ENCODE assay signal across 1 cellular context in the genomic region with DNA sequence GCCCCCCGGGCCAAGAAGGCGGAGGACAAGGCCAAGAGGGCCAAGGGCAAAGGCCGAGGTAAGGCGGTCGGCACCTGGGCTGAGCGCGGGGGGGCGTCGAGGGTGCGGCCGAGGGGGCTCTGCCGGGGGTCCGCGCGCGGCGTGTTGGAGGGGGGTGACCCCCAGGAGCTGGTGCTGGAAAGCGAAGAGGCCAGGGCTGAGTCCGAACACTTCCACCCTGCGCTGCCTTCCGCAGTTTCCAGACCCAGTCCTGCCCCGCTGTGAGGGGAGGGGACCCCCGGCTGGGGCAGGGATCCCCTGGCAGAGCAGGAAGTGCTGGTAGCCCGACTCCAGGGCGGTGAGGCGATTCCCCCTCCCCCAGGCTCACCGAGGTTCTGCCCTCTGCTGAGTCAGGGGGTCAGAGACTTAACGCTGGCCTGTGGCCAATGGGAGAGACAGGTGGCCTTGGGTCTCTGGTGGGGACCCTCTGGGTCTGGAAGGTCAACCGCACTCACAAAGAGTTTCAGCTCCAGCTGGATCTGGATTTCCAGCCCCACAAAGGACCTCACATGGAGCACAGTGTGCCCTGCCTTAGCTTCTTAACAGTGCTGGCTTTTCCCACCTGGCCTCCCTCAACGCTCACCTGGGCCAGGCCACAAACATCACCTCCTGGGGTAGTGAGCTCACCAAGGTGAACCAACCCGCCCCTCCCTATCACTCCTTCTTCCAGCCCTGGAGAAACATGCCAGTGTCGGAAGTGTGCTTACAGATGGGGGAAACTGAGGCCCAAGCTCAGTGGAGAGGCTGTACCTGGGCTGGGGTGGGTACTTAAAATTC.
TF ChIP-seq lines count a peak whose summit lies in the region.

No MANE protein-coding gene starts in this region.

TF ChIP-seq in HepG2, 621 proteins besides CTCF, POLR2A, EP300 and RAD21 (continued from another document and continues in another):
- TF ChIP-seq, protein P1, sequence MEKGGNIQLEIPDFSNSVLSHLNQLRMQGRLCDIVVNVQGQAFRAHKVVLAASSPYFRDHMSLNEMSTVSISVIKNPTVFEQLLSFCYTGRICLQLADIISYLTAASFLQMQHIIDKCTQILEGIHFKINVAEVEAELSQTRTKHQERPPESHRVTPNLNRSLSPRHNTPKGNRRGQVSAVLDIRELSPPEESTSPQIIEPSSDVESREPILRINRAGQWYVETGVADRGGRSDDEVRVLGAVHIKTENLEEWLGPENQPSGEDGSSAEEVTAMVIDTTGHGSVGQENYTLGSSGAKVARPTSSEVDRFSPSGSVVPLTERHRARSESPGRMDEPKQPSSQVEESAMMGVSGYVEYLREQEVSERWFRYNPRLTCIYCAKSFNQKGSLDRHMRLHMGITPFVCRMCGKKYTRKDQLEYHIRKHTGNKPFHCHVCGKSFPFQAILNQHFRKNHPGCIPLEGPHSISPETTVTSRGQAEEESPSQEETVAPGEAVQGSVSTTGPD (CRISPR knock-in tag; IDR thresholded peaks at IDR 0.05) = no peak
- TF ChIP-seq ZBTB40 (IDR thresholded peaks at IDR 0.05) (no peak), ZBTB40 (CRISPR knock-in tag; IDR thresholded peaks at IDR 0.05) (no peak; the same call in none of the 2 replicates), MAF1 (CRISPR knock-in tag; IDR thresholded peaks at IDR 0.05; ENCODE audit: borderline replicate concordance) (no peak), CHD4 (IDR thresholded peaks at IDR 0.05; ENCODE audit: borderline replicate concordance, low read length) (no peak), MTA1 (CRISPR knock-in tag; IDR thresholded peaks at IDR 0.05; ENCODE audit: borderline replicate concordance) (no peak; the same call in 1 of the 2 replicates), KDM1A (CRISPR knock-in tag; IDR thresholded peaks at IDR 0.05) (no peak), MXD4 (CRISPR knock-in tag; IDR thresholded peaks at IDR 0.05) (no peak), MYPOP (CRISPR knock-in tag; IDR thresholded peaks at IDR 0.05) (no peak), ETV6 (CRISPR knock-in tag; conservative IDR thresholded peaks at IDR 0.05) (no peak), ZBTB38 (CRISPR knock-in tag; IDR thresholded peaks at IDR 0.05) (no peak), ZNF383 (CRISPR knock-in tag; IDR thresholded peaks at IDR 0.05; ENCODE audit: borderline replicate concordance) (no peak), ISX (CRISPR knock-in tag; conservative IDR thresholded peaks at IDR 0.05) (no peak), PAX8 (CRISPR knock-in tag; IDR thresholded peaks at IDR 0.05; ENCODE audit: borderline replicate concordance) (no peak), CBX2 (IDR thresholded peaks at IDR 0.05; ENCODE audit: low read depth, low read length) (no peak), CBX2 (CRISPR knock-in tag; IDR thresholded peaks at IDR 0.05; ENCODE audit: low read depth) (no peak), TMF1 (CRISPR knock-in tag; IDR thresholded peaks at IDR 0.05; ENCODE audit: low read depth) (no peak), ZNF264 (CRISPR knock-in tag; IDR thresholded peaks at IDR 0.05) (no peak), ZUFSP (CRISPR knock-in tag; IDR thresholded peaks at IDR 0.05; ENCODE audit: borderline replicate concordance) (no peak), RCOR2 (CRISPR knock-in tag; IDR thresholded peaks at IDR 0.05) (no peak)
- TF ChIP-seq, protein P2, sequence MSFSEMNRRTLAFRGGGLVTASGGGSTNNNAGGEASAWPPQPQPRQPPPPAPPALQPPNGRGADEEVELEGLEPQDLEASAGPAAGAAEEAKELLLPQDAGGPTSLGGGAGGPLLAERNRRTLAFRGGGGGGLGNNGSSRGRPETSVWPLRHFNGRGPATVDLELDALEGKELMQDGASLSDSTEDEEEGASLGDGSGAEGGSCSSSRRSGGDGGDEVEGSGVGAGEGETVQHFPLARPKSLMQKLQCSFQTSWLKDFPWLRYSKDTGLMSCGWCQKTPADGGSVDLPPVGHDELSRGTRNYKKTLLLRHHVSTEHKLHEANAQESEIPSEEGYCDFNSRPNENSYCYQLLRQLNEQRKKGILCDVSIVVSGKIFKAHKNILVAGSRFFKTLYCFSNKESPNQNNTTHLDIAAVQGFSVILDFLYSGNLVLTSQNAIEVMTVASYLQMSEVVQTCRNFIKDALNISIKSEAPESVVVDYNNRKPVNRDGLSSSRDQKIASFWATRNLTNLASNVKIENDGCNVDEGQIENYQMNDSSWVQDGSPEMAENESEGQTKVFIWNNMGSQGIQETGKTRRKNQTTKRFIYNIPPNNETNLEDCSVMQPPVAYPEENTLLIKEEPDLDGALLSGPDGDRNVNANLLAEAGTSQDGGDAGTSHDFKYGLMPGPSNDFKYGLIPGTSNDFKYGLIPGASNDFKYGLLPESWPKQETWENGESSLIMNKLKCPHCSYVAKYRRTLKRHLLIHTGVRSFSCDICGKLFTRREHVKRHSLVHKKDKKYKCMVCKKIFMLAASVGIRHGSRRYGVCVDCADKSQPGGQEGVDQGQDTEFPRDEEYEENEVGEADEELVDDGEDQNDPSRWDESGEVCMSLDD (CRISPR knock-in tag; IDR thresholded peaks at IDR 0.05; ENCODE audit: borderline replicate concordance) = no peak
- TF ChIP-seq, protein P3, sequence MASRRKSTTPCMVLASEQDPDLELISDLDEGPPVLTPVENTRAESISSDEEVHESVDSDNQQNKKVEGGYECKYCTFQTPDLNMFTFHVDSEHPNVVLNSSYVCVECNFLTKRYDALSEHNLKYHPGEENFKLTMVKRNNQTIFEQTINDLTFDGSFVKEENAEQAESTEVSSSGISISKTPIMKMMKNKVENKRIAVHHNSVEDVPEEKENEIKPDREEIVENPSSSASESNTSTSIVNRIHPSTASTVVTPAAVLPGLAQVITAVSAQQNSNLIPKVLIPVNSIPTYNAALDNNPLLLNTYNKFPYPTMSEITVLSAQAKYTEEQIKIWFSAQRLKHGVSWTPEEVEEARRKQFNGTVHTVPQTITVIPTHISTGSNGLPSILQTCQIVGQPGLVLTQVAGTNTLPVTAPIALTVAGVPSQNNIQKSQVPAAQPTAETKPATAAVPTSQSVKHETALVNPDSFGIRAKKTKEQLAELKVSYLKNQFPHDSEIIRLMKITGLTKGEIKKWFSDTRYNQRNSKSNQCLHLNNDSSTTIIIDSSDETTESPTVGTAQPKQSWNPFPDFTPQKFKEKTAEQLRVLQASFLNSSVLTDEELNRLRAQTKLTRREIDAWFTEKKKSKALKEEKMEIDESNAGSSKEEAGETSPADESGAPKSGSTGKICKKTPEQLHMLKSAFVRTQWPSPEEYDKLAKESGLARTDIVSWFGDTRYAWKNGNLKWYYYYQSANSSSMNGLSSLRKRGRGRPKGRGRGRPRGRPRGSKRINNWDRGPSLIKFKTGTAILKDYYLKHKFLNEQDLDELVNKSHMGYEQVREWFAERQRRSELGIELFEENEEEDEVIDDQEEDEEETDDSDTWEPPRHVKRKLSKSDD (CRISPR knock-in tag; IDR thresholded peaks at IDR 0.05; ENCODE audit: low read depth) = no peak
- TF ChIP-seq, protein P4, sequence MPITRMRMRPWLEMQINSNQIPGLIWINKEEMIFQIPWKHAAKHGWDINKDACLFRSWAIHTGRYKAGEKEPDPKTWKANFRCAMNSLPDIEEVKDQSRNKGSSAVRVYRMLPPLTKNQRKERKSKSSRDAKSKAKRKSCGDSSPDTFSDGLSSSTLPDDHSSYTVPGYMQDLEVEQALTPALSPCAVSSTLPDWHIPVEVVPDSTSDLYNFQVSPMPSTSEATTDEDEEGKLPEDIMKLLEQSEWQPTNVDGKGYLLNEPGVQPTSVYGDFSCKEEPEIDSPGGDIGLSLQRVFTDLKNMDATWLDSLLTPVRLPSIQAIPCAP (CRISPR knock-in tag; IDR thresholded peaks at IDR 0.05; ENCODE audit: low read depth) = no peak
- TF ChIP-seq, protein P5, sequence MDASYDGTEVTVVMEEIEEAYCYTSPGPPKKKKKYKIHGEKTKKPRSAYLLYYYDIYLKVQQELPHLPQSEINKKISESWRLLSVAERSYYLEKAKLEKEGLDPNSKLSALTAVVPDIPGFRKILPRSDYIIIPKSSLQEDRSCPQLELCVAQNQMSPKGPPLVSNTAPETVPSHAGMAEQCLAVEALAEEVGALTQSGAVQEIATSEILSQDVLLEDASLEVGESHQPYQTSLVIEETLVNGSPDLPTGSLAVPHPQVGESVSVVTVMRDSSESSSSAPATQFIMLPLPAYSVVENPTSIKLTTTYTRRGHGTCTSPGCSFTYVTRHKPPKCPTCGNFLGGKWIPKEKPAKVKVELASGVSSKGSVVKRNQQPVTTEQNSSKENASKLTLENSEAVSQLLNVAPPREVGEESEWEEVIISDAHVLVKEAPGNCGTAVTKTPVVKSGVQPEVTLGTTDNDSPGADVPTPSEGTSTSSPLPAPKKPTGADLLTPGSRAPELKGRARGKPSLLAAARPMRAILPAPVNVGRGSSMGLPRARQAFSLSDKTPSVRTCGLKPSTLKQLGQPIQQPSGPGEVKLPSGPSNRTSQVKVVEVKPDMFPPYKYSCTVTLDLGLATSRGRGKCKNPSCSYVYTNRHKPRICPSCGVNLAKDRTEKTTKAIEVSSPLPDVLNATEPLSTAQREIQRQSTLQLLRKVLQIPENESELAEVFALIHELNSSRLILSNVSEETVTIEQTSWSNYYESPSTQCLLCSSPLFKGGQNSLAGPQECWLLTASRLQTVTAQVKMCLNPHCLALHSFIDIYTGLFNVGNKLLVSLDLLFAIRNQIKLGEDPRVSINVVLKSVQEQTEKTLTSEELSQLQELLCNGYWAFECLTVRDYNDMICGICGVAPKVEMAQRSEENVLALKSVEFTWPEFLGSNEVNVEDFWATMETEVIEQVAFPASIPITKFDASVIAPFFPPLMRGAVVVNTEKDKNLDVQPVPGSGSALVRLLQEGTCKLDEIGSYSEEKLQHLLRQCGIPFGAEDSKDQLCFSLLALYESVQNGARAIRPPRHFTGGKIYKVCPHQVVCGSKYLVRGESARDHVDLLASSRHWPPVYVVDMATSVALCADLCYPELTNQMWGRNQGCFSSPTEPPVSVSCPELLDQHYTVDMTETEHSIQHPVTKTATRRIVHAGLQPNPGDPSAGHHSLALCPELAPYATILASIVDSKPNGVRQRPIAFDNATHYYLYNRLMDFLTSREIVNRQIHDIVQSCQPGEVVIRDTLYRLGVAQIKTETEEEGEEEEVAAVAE (CRISPR knock-in tag; IDR thresholded peaks at IDR 0.05; ENCODE audit: borderline replicate concordance) = no peak
